ENCODE assay signal across 13 cellular contexts in genomic region chr2:39779926-39780325, GRCh38. TPM values are rescaled to one million over a fixed set of nuclear protein-coding genes. Genes with fewer than 3 reads are reported as not detected.
DNase-seq lines count a peak whose midpoint lies in the region; ATAC-seq and TF ChIP-seq lines count a peak whose summit lies in the region.
"Had no signal": no experiment of that assay in that cellular context is flagged by ENCODE, and none has a peak within 500 bp of the region (broad histone marks: within the 10 kb centered on the region; RNA-seq: fewer than 3 reads in every experiment).

No MANE protein-coding gene starts in this region.

- POLR2A ChIA-PET in CD8-positive, alpha-beta T cell (lab: Charles Lee): no interaction called here

- WGBS in trophoblast cell (ENCODE audit: extremely low coverage, insufficient coverage, insufficient read length): no CpG with 5 or more reads among the region's 6 CpGs

- no peak overlapping the region for H3K4ac ChIP-seq in trophoblast cell (ENCODE audit: low read depth, low read length)

- no peak overlapping the region for H3K14ac ChIP-seq in trophoblast cell (ENCODE audit: low read length)

- H2AK5ac ChIP-seq in trophoblast cell (ENCODE audit: low read length): no peak overlapping the region

- H4K20me1 ChIP-seq in OCI-LY1 (ENCODE audit: insufficient read depth, low read length): no peaks in the 10 kb centered on the region

- H2BK12ac ChIP-seq in trophoblast cell (ENCODE audit: low read length): peak overlapping the region; percentile 43

- H3K27ac ChIP-seq in CD8-positive, alpha-beta T cell (ENCODE audit: low read depth, low read length): no peak overlapping the region
- H3K27ac ChIP-seq in OCI-LY1 (ENCODE audit: low read depth, low read length, poor library complexity, severe bottlenecking) (no peak overlapping the region), trophoblast cell (ENCODE audit: low read depth, low read length) (no peak overlapping the region)
- H3K27ac ChIP-seq: cardiac muscle cell had no signal

- H2BK5ac ChIP-seq in trophoblast cell (ENCODE audit: low read depth, low read length, poor library complexity): no peak overlapping the region

- H3K18ac ChIP-seq in trophoblast cell (ENCODE audit: low read length): no peak overlapping the region

- peaks cover 13% of the 10 kb centered on the region for H3K79me1 ChIP-seq in trophoblast cell (ENCODE audit: low read length)

- no peak for ATAC-seq in CD8-positive, alpha-beta T cell
- ATAC-seq in GM18505 (IDR thresholded peaks at IDR 0.05; ENCODE audit: unreplicated experiment): no peak

- peaks cover 52% of the 10 kb centered on the region for H3K4me1 Mint-ChIP-seq in CD8-positive, alpha-beta T cell (ENCODE audit: low read depth)
- peaks cover 59% of the 10 kb centered on the region for H3K4me1 Mint-ChIP-seq in dendritic cell treated with granulocyte-macrophage colony-stimulating factor and Interleukin-4, amounts not matched to agents 40 ng/mL and 50 ng/mL, for 4 days (ENCODE audit: low read depth)

- H3K4me3 ChIP-seq in CD8-positive, alpha-beta T cell (ENCODE audit: low read depth, low read length): no peak overlapping the region
- H3K4me3 ChIP-seq in OCI-LY1 (ENCODE audit: low read depth, low read length, poor library complexity, severe bottlenecking) (no peak overlapping the region), trophoblast cell (ENCODE audit: low read depth, low read length) (no peak overlapping the region)

- H3K27me3 ChIP-seq in CD8-positive, alpha-beta T cell (ENCODE audit: insufficient read depth, low read length): no peaks in the 10 kb centered on the region
- no peaks in the 10 kb centered on the region for H3K27me3 ChIP-seq in OCI-LY1 (ENCODE audit: insufficient read depth, low read length)
- no peaks in the 10 kb centered on the region for H3K27me3 ChIP-seq in trophoblast cell (ENCODE audit: insufficient read depth, low read length)
- H3K27me3 ChIP-seq: cardiac muscle cell had no signal

- CTCF ChIA-PET in CD8-positive, alpha-beta T cell (lab: Charles Lee): no interaction called here

- no peaks in the 10 kb centered on the region for H3K36me3 ChIP-seq in CD8-positive, alpha-beta T cell (ENCODE audit: insufficient read depth, low read length)
- H3K36me3 ChIP-seq in OCI-LY1 (ENCODE audit: insufficient read depth, low read length) (peaks cover 28% of the 10 kb centered on the region), trophoblast cell (ENCODE audit: control insufficient read depth in 1 of 2, insufficient read depth in 2 of 2, low read length in 2 of 2) (no peaks in the 10 kb centered on the region)
- H3K36me3 ChIP-seq: cardiac muscle cell had no signal

- TF ChIP-seq CTCF in CD8-positive, alpha-beta T cell (IDR thresholded peaks at IDR 0.05): no peak
- TF ChIP-seq CTCF in OCI-LY1 (IDR thresholded peaks at IDR 0.05; ENCODE audit: low read length): no peak

- TF ChIP-seq POLR2A in GM18505 (IDR thresholded peaks at IDR 0.05; ENCODE audit: borderline replicate concordance, extremely low read depth, insufficient read depth, insufficient read length): no peak

- no peaks in the 10 kb centered on the region for H3K27me3 Mint-ChIP-seq in CD8-positive, alpha-beta T cell (ENCODE audit: low read depth)
- peaks cover 2% of the 10 kb centered on the region for H3K27me3 Mint-ChIP-seq in dendritic cell treated with granulocyte-macrophage colony-stimulating factor and Interleukin-4, amounts not matched to agents 40 ng/mL and 50 ng/mL, for 4 days

- in situ Hi-C loops in ACHN (cut with HindIII; ENCODE audit: low pct_ligation_motif_present, low pct_unique_long_range_greater_than_20kb, low sequenced_read_pairs): no loop called here

- no peak overlapping the region for H4K8ac ChIP-seq in trophoblast cell (ENCODE audit: low read depth, low read length)

- peak overlapping the region; percentile 87 for H3K4me2 ChIP-seq in OCI-LY1 (ENCODE audit: low read length)
- H3K4me2 ChIP-seq in trophoblast cell (ENCODE audit: low read length): no peak overlapping the region

- peaks cover 35% of the 10 kb centered on the region for H3K4me1 ChIP-seq in CD8-positive, alpha-beta T cell (ENCODE audit: insufficient read depth, low read length)
- peaks cover 48% of the 10 kb centered on the region for H3K4me1 ChIP-seq in OCI-LY1 (ENCODE audit: insufficient read depth, low read length, severe bottlenecking)
- H3K4me1 ChIP-seq in trophoblast cell (ENCODE audit: control insufficient read depth in 1 of 2, insufficient read depth in 2 of 2, low read length in 2 of 2): peaks cover 4 to 13% of the 10 kb centered on the region in 2 experiments

- H3K9me3 Mint-ChIP-seq in CD8-positive, alpha-beta T cell: no peaks in the 10 kb centered on the region
- no peaks in the 10 kb centered on the region for H3K9me3 Mint-ChIP-seq in dendritic cell treated with granulocyte-macrophage colony-stimulating factor and Interleukin-4, amounts not matched to agents 40 ng/mL and 50 ng/mL, for 4 days

- H3K9me2 ChIP-seq in OCI-LY1 (ENCODE audit: low read depth, low read length): no peaks in the 10 kb centered on the region

- no peaks in the 10 kb centered on the region for H3F3A ChIP-seq in OCI-LY1 (ENCODE audit: insufficient read depth, low read length)

- DNase-seq in CD8-positive, alpha-beta T cell: no peak
- DNase-seq in trophoblast cell: no peak
- DNase-seq in KG1 (lab: John Stamatoyannopoulos, UW): no peak
- DNase-seq in ACHN: no peak
- DNase-seq in cerebellar cortex (ENCODE audit: low spot score): no peak
- DNase-seq: DMS153, foreskin melanocyte, mesendoderm, NCI-H1417 treated with DMSO at 0.1 percent for 48 hours had no signal

- peaks cover 7% of the 10 kb centered on the region for H3K36me3 Mint-ChIP-seq in CD8-positive, alpha-beta T cell
- H3K36me3 Mint-ChIP-seq in dendritic cell treated with granulocyte-macrophage colony-stimulating factor and Interleukin-4, amounts not matched to agents 40 ng/mL and 50 ng/mL, for 4 days (ENCODE audit: low read depth): peaks cover 7% of the 10 kb centered on the region

- peaks cover 38% of the 10 kb centered on the region for H3K79me2 ChIP-seq in OCI-LY1 (ENCODE audit: insufficient read depth, low read length)
- H3K79me2 ChIP-seq in trophoblast cell (ENCODE audit: control insufficient read depth, insufficient read depth, low read length, poor library complexity): peaks cover 4% of the 10 kb centered on the region

- peak overlapping the region; percentile 87 for H3K4me3 Mint-ChIP-seq in CD8-positive, alpha-beta T cell
- peak overlapping the region; percentile 88 for H3K4me3 Mint-ChIP-seq in dendritic cell treated with granulocyte-macrophage colony-stimulating factor and Interleukin-4, amounts not matched to agents 40 ng/mL and 50 ng/mL, for 4 days

- H3K9ac ChIP-seq in OCI-LY1 (ENCODE audit: low read length) (no peak overlapping the region), trophoblast cell (ENCODE audit: low read length) (no peak overlapping the region)

- H3K23ac ChIP-seq in trophoblast cell (ENCODE audit: low read length): no peak overlapping the region

- H4K12ac ChIP-seq in trophoblast cell (ENCODE audit: low read depth, low read length): no peak overlapping the region

- intact Hi-C loops in CD8-positive, alpha-beta T cell (cut with DNase I, micrococcal nuclease): loop anchor here in 1 of 2 experiments (5.0 kb wide), 1 partner anchor 658 kb away; the partner anchor contains the start of gene SOS1
- intact Hi-C loops in dendritic cell treated with granulocyte-macrophage colony-stimulating factor and Interleukin-4, amounts not matched to agents 40 ng/mL and 50 ng/mL, for 4 days (cut with micrococcal nuclease): loop anchor here (5.0 kb wide), 1 partner anchor 343 kb away; the partner anchor contains the start of gene MAP4K3

- peak overlapping the region; percentile 56 for H4K91ac ChIP-seq in trophoblast cell (ENCODE audit: low read depth, low read length)

- H2AFZ ChIP-seq in OCI-LY1 (ENCODE audit: low read length) (0 out of 2 replicates have a peak overlapping the region, but pooled peaks have one; percentile 78), trophoblast cell (ENCODE audit: insufficient read depth, low read length, poor library complexity) (no peak overlapping the region)

- H3K9me3 ChIP-seq in CD8-positive, alpha-beta T cell (ENCODE audit: low read length): no peaks in the 10 kb centered on the region
- no peaks in the 10 kb centered on the region for H3K9me3 ChIP-seq in OCI-LY1 (ENCODE audit: low read length)
- H3K9me3 ChIP-seq in trophoblast cell (ENCODE audit: insufficient read depth, low read depth, low read length): peaks cover 2% of the 10 kb centered on the region

- no peak overlapping the region for H2BK120ac ChIP-seq in trophoblast cell (ENCODE audit: insufficient read depth, low read length, poor library complexity)

- peak overlapping the region; percentile 82 for H3K27ac Mint-ChIP-seq in CD8-positive, alpha-beta T cell
- peak overlapping the region; percentile 95 for H3K27ac Mint-ChIP-seq in dendritic cell treated with granulocyte-macrophage colony-stimulating factor and Interleukin-4, amounts not matched to agents 40 ng/mL and 50 ng/mL, for 4 days

RNA-seq across cellular contexts. Expression of gene THUMPD2, which starts 0.9 kb away (rescaled TPM):
- 10 to 100 TPM; 15.7 to 17.0 TPM for total RNA-seq in CD8-positive, alpha-beta T cell
- polyA plus RNA-seq in trophoblast cell (2013): 4.4 and 4.9 TPM in 2 replicates
